ENCODE assay signal across 26 cellular contexts in the genomic region with DNA sequence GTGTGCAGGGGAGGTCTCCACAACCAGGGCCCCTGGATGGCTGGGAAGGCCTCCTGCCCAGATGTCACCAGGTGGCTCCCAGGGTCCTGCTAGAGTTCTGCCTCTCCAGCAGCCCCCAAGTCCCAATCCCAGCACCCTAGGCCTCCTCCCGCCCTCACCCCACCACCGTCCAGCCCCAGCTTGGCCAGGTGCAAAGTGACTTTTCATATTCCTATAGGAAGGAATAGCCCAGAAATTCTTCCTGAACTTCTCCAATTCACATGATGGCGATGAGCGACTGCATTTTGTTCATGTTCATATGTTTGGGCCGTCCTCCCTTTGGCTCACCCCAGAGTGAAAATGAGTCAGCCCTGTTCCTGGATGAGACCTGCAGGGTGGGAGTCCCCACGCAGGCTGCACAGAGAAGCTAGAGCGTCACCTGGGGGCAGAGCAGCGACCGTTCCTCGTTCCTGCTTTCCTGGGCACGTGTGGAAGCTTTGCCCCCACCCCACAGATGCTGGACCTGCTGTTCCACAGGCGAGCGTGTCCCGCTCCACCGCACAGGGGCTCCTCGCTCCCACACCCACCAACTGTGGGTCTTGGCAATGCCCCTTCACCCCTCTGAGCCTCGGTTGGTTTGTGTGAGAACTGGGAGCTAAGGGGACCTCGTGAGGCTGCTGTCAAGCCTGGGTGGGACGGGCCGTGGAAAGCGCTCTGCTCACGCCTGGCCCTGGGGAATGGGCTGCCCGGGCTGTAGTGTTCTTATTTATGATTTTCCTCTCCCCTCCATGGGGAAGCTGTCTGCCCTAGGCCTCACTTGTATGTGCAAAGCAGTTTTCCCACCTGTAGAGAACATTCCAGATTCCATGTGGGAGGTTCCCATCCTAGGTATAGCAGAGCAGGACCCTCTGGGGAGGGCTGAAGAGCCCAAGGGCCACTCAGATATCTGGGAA. TPM values are rescaled to one million over a fixed set of nuclear protein-coding genes. Genes with fewer than 3 reads are reported as not detected.
A peak's percentile ranks its signal among the peaks of the same experiment; 100 is the strongest.
DNase-seq lines count a peak whose midpoint lies in the region; ATAC-seq, FAIRE-seq and TF ChIP-seq lines count a peak whose summit lies in the region.
"Had no signal": no experiment of that assay in that cellular context is flagged by ENCODE, and none has a peak within 500 bp of the region (broad histone marks: within the 10 kb centered on the region; RNA-seq: fewer than 3 reads in every experiment).

No MANE protein-coding gene starts in this region.

- no peak overlapping the region for H3K27ac Mint-ChIP-seq in glutamatergic neuron (ENCODE audit: unreplicated experiment)
- H3K27ac Mint-ChIP-seq: activated CD8-positive, alpha-beta T cell treated with anti-CD3 and anti-CD28 coated beads, Interleukin-2, amount 10 ng/mL, durations not matched to agents 7 days and 5 days had no signal

- no peak for FAIRE-seq in HepG2 (lab: Jason Lieb, UNC)
- FAIRE-seq in D721Med (lab: Jason Lieb, UNC), result no peak

- no peaks in the 10 kb centered on the region for H3K4me1 ChIP-seq in right lobe of liver
- peaks cover 21% of the 10 kb centered on the region for H3K4me1 ChIP-seq in HepG2 (ENCODE audit: insufficient read depth, low read length)
- H3K4me1 ChIP-seq in mucosa of descending colon (ENCODE audit: low read depth), result no peaks in the 10 kb centered on the region
- H3K4me1 ChIP-seq: Caco-2 had no signal

- no TSS peak for BruUV-seq in HepG2 (replicated peaks; lab: Mats Ljungman, UMichigan)

- H3K4me3 ChIP-seq in right lobe of liver, result no peak overlapping the region
- H3K4me3 ChIP-seq in HepG2 (replicated peaks in 1 of 3; ENCODE audit: insufficient read depth in 1 of 3, low read depth in 2 of 3, low read length in 3 of 3), result peak overlapping the region in 1 of 3 experiments; percentile 43; a peak in 1 of 6 replicates
- H3K4me3 ChIP-seq in mucosa of descending colon, result no peak overlapping the region
- H3K4me3 ChIP-seq: BLaER1, esophagus squamous epithelium, gastroesophageal sphincter, vagina had no signal

- H3K36me3 ChIP-seq in right lobe of liver (peaks cover 0 to 14% (median 8%) of the 10 kb centered on the region in 4 donors), HepG2 (replicated peaks in 1 of 2; ENCODE audit: control insufficient read depth in 1 of 2, insufficient read depth in 2 of 2, low read length in 2 of 2) (peaks cover 11 to 26% of the 10 kb centered on the region in 2 experiments), mucosa of descending colon (ENCODE audit: low read depth) (no peaks in the 10 kb centered on the region)

- no peak for TF ChIP-seq RAD21 in HepG2 (CRISPR knock-in tag; IDR thresholded peaks at IDR 0.05)

- H3K4me3 Mint-ChIP-seq in glutamatergic neuron (ENCODE audit: unreplicated experiment), result no peak overlapping the region
- H3K4me3 Mint-ChIP-seq: activated CD8-positive, alpha-beta T cell treated with anti-CD3 and anti-CD28 coated beads, Interleukin-2, amount 10 ng/mL, durations not matched to agents 7 days and 5 days had no signal

- ATAC-seq in right lobe of liver, result no peak
- no peak; the same call in 2 of the 3 replicates for ATAC-seq in HepG2
- no peak for ATAC-seq in mucosa of descending colon
- ATAC-seq: activated CD8-positive, alpha-beta T cell treated with anti-CD3 and anti-CD28 coated beads, Interleukin-2, amount 10 ng/mL, durations not matched to agents 7 days and 5 days; activated naive CD4-positive, alpha-beta T cell treated with anti-CD3 and anti-CD28 coated beads, Interleukin-2, amount 50 U/mL, for 72 hours; gastroesophageal sphincter had no signal

- peaks cover 2% of the 10 kb centered on the region for H3K4me1 Mint-ChIP-seq in glutamatergic neuron (ENCODE audit: low read depth, unreplicated experiment)

- H3K27ac ChIP-seq in right lobe of liver, result no peak overlapping the region
- H3K27ac ChIP-seq in HepG2 (ENCODE audit: extremely low read length, insufficient read depth, low read length), result no peak overlapping the region
- H3K27ac ChIP-seq: BLaER1, esophagus squamous epithelium, gastroesophageal sphincter, neutrophil, RWPE1, vagina had no signal

- peaks cover 5% of the 10 kb centered on the region for H3K9me3 Mint-ChIP-seq in glutamatergic neuron (ENCODE audit: unreplicated experiment)

- TF ChIP-seq CTCF in right lobe of liver (IDR thresholded peaks at IDR 0.05) (no peak), HepG2 (CRISPR knock-in tag; IDR thresholded peaks at IDR 0.05) (no peak), mucosa of descending colon (IDR thresholded peaks at IDR 0.05) (no peak), D721Med (IDR thresholded peaks at IDR 0.05; ENCODE audit: insufficient read depth, missing control alignments) (no peak), glutamatergic neuron (IDR thresholded peaks at IDR 0.05; ENCODE audit: partially characterized antibody, unreplicated experiment) (no peak)

- 88% methylated on average over 8 of the region's 23 CpGs for WGBS in right lobe of liver (ENCODE audit: insufficient coverage, low coverage, low lambda C conversion rate, missing lambda C conversion rate)
- WGBS in HepG2 (ENCODE audit: low lambda C conversion rate), result 64% methylated on average over 18 of the region's 23 CpGs

- H3K27me3 ChIP-seq in right lobe of liver (no peaks in the 10 kb centered on the region), HepG2 (ENCODE audit: control insufficient read depth in 1 of 2, insufficient read depth in 2 of 2, low read length in 2 of 2) (peaks cover 3 to 13% of the 10 kb centered on the region in 2 experiments; a peak in 3 of 5 replicates)
- H3K27me3 ChIP-seq: BLaER1, esophagus squamous epithelium, gastroesophageal sphincter, vagina had no signal

- in situ Hi-C loops in HepG2 (cut with HindIII; ENCODE audit: extremely low pct_ligation_motif_present, low pct_unique_long_range_greater_than_20kb), result no loop called here

- CTCF ChIA-PET in HepG2 (lab: Yijun Ruan, JAX; ENCODE audit: low intra/inter-chr PET ratio, low total read pairs), result no interaction called here

- H3K9me3 ChIP-seq in right lobe of liver (no peaks in the 10 kb centered on the region), HepG2 (ENCODE audit: low read length) (no peaks in the 10 kb centered on the region), mucosa of descending colon (peaks cover 6% of the 10 kb centered on the region)
- H3K9me3 ChIP-seq: esophagus squamous epithelium, neutrophil, vagina had no signal

- H3K4me2 ChIP-seq in HepG2 (ENCODE audit: low read depth, low read length), result no peak overlapping the region
- H3K4me2 ChIP-seq: BLaER1 had no signal

- TF ChIP-seq EP300 in HepG2 (IDR thresholded peaks at IDR 0.05; ENCODE audit: low read depth in 2 of 2, low read length in 2 of 2), result no peak
- no peak for TF ChIP-seq EP300 in HepG2 (CRISPR knock-in tag; IDR thresholded peaks at IDR 0.05; ENCODE audit: borderline replicate concordance)

- no peak overlapping the region for H3K9ac ChIP-seq in HepG2 (ENCODE audit: insufficient read depth, low read depth, low read length)
- H3K9ac ChIP-seq: BLaER1 had no signal

- no peaks in the 10 kb centered on the region for H3K79me2 ChIP-seq in HepG2 (ENCODE audit: insufficient read depth, low read length)

- H4K20me1 ChIP-seq in HepG2 (ENCODE audit: insufficient read depth, low read length), result peaks cover 12% of the 10 kb centered on the region

- peaks cover 15% of the 10 kb centered on the region for H3K36me3 Mint-ChIP-seq in glutamatergic neuron (ENCODE audit: unreplicated experiment)

- POLR2A ChIA-PET in HepG2 (lab: Yijun Ruan, JAX), result no interaction called here

- no peak for TF ChIP-seq POLR2A in right lobe of liver (IDR thresholded peaks at IDR 0.05)
- no peak for TF ChIP-seq POLR2A in HepG2 (IDR thresholded peaks at IDR 0.05; ENCODE audit: insufficient read depth in 1 of 2, low read depth in 2 of 2, low read length in 2 of 2)

- H2AFZ ChIP-seq in HepG2 (ENCODE audit: low read length), result no peak overlapping the region

- H3K27me3 Mint-ChIP-seq in glutamatergic neuron (ENCODE audit: unreplicated experiment), result peaks cover 6% of the 10 kb centered on the region

- intact Hi-C loops in right lobe of liver (cut with DNase I), result no loop called here
- intact Hi-C loops in HepG2 (cut with micrococcal nuclease; ENCODE audit: unreplicated experiment), result no loop called here
- intact Hi-C loops in mucosa of descending colon (cut with DNase I, micrococcal nuclease), result no loop called here

- peak; percentile 13 to 45 (median 36) for DNase-seq in right lobe of liver
- no peak for DNase-seq in HepG2 (ENCODE audit: low spot score)
- DNase-seq in mucosa of descending colon, result peak in 2 of 3 donors; percentile 10 to 34
- DNase-seq in D341Med (ENCODE audit: low spot score), result no peak
- no peak for DNase-seq in D721Med (ENCODE audit: insufficient read length, low spot score)
- DNase-seq in glutamatergic neuron, result no peak
- DNase-seq: activated CD8-positive, alpha-beta T cell treated with anti-CD3 and anti-CD28 coated beads, Interleukin-2, amount 10 ng/mL, durations not matched to agents 7 days and 5 days; activated T-cell treated with anti-CD3 and anti-CD28 coated beads, Interleukin-2, amount 50 U/mL, for 1 hour; effector memory CD4-positive, alpha-beta T cell; esophagus squamous epithelium; GOT3; NCI-H1436 treated with DMSO at 0.1 percent for 48 hours; NCI-H526 treated with DMSO at 0.1 percent for 48 hours; substantia nigra; T-helper 9 cell had no signal

RNA-seq across cellular contexts. Expression of gene MRPS2, which starts 6.9 kb away (rescaled TPM):
- total RNA-seq in right lobe of liver (10 to 100 TPM; 24.7 to 56.8 (median 30.5) TPM), HepG2 (2016; rRNA removed; fragmentation: Illumina TruSeq; extraction: Trizol) (44.4 and 48.6 TPM in 2 replicates), mucosa of descending colon (10 to 100 TPM; 27.3 to 36.0 (median 28.2) TPM), glutamatergic neuron (ENCODE audit: unreplicated experiment) (30.7 TPM)
- 19.9 and 20.2 TPM in 2 replicates for total RNA-seq in HepG2 (2016; cell fraction: cytosol; rRNA removed; fragmentation: Illumina TruSeq; extraction: Trizol; ENCODE audit: low read depth)
- total RNA-seq in HepG2 (2016; cell fraction: insoluble cytoplasmic fraction; rRNA removed; fragmentation: Illumina TruSeq; extraction: Trizol), result 40.6 and 44.3 TPM in 2 replicates
- total RNA-seq in HepG2 (2016; cell fraction: membrane; rRNA removed; fragmentation: Illumina TruSeq; extraction: Trizol), result 30.5 and 35.9 TPM in 2 replicates
- 22.9 and 23.3 TPM in 2 replicates for total RNA-seq in HepG2 (2016; cell fraction: nucleus; rRNA removed; fragmentation: Illumina TruSeq; extraction: Trizol)
- polyA plus RNA-seq in HepG2 (2011; rRNA removed), result 86.7 and 98.3 TPM in 2 replicates
- polyA plus RNA-seq in HepG2 (2011; cell fraction: cytosol; rRNA removed), result 166 and 225 TPM in 2 replicates
- 93.0 and 109 TPM in 2 replicates for polyA plus RNA-seq in HepG2 (2011; cell fraction: nucleus; rRNA removed)
- polyA plus RNA-seq in HepG2 (2012), result 38.2 and 39.9 TPM in 2 replicates
- 37.0 and 38.5 TPM in 2 replicates for polyA plus RNA-seq in HepG2 (2016; cell fraction: cytosol; fragmentation: Illumina TruSeq; extraction: Trizol; ENCODE audit: low read depth)
- polyA plus RNA-seq in HepG2 (2016; cell fraction: insoluble cytoplasmic fraction; fragmentation: Illumina TruSeq; extraction: Trizol; ENCODE audit: low read depth), result 94.0 and 109 TPM in 2 replicates
- 51.5 and 52.2 TPM in 2 replicates for polyA plus RNA-seq in HepG2 (2016; cell fraction: membrane; fragmentation: Illumina TruSeq; extraction: Trizol; ENCODE audit: low read depth)
- polyA plus RNA-seq in HepG2 (2016; cell fraction: nucleus; fragmentation: Illumina TruSeq; extraction: Trizol; ENCODE audit: insufficient read depth, low read depth), result 74.0 and 74.3 TPM in 2 replicates
- polyA minus RNA-seq in HepG2 (2011; rRNA and poly(A)+ RNA removed; ENCODE audit: low replicate concordance), result 204 and 352 TPM in 2 replicates
- polyA minus RNA-seq in HepG2 (2011; cell fraction: cytosol; rRNA and poly(A)+ RNA removed), result 57.7 TPM in 2 replicates
- 16.6 and 19.0 TPM in 2 replicates for polyA minus RNA-seq in HepG2 (2011; cell fraction: nucleus; rRNA and poly(A)+ RNA removed)

RNA-seq across cellular contexts. Expression of gene LCN1, which starts 13.9 kb away (rescaled TPM):
- not detected for total RNA-seq in right lobe of liver
- not detected in 2 replicates for total RNA-seq in HepG2 (2016; rRNA removed; fragmentation: Illumina TruSeq; extraction: Trizol)
- not detected in 2 replicates for total RNA-seq in HepG2 (2016; cell fraction: cytosol; rRNA removed; fragmentation: Illumina TruSeq; extraction: Trizol; ENCODE audit: low read depth)
- total RNA-seq in HepG2 (2016; cell fraction: insoluble cytoplasmic fraction; rRNA removed; fragmentation: Illumina TruSeq; extraction: Trizol), result not detected in 2 replicates
- total RNA-seq in HepG2 (2016; cell fraction: membrane; rRNA removed; fragmentation: Illumina TruSeq; extraction: Trizol), result not detected in 2 replicates
- total RNA-seq in HepG2 (2016; cell fraction: nucleus; rRNA removed; fragmentation: Illumina TruSeq; extraction: Trizol), result not detected in 2 replicates
- polyA plus RNA-seq in HepG2 (2011; rRNA removed), result not detected in 2 replicates
- polyA plus RNA-seq in HepG2 (2011; cell fraction: cytosol; rRNA removed), result 0.09 TPM in 1 of 2 replicates, not detected in the other
- not detected in 2 replicates for polyA plus RNA-seq in HepG2 (2011; cell fraction: nucleus; rRNA removed)
- not detected in 2 replicates for polyA plus RNA-seq in HepG2 (2012)
- not detected in 2 replicates for polyA plus RNA-seq in HepG2 (2016; cell fraction: cytosol; fragmentation: Illumina TruSeq; extraction: Trizol; ENCODE audit: low read depth)
- polyA plus RNA-seq in HepG2 (2016; cell fraction: insoluble cytoplasmic fraction; fragmentation: Illumina TruSeq; extraction: Trizol; ENCODE audit: low read depth), result not detected in 2 replicates
- polyA plus RNA-seq in HepG2 (2016; cell fraction: membrane; fragmentation: Illumina TruSeq; extraction: Trizol; ENCODE audit: low read depth), result not detected in 2 replicates
- not detected in 2 replicates for polyA plus RNA-seq in HepG2 (2016; cell fraction: nucleus; fragmentation: Illumina TruSeq; extraction: Trizol; ENCODE audit: insufficient read depth, low read depth)
- polyA minus RNA-seq in HepG2 (2011; rRNA and poly(A)+ RNA removed; ENCODE audit: low replicate concordance), result not detected in 2 replicates
- polyA minus RNA-seq in HepG2 (2011; cell fraction: cytosol; rRNA and poly(A)+ RNA removed), result not detected in 2 replicates
- not detected in 2 replicates for polyA minus RNA-seq in HepG2 (2011; cell fraction: nucleus; rRNA and poly(A)+ RNA removed)
- not detected for total RNA-seq in mucosa of descending colon
- total RNA-seq in glutamatergic neuron (ENCODE audit: unreplicated experiment), result not detected
- total RNA-seq: activated CD8-positive, alpha-beta T cell treated with anti-CD3 and anti-CD28 coated beads, Interleukin-2, amount 10 ng/mL, durations not matched to agents 7 days and 5 days; activated naive CD4-positive, alpha-beta T cell treated with anti-CD3 and anti-CD28 coated beads, Interleukin-2, amount 50 U/mL, for 72 hours; Caco-2; cerebellum; Daoy; esophagus squamous epithelium; gastroesophageal sphincter; left colon; mononuclear cell; vagina had no signal

RNA-seq across cellular contexts. Expression of gene PPP1R26, which starts 27.8 kb away (rescaled TPM):
- total RNA-seq in right lobe of liver (1 to 10 TPM; 5.1 to 9.0 (median 7.7) TPM), HepG2 (2016; rRNA removed; fragmentation: Illumina TruSeq; extraction: Trizol) (7.1 and 11.6 TPM in 2 replicates), mucosa of descending colon (10 to 100 TPM; 16.4 to 24.5 (median 21.5) TPM), glutamatergic neuron (ENCODE audit: unreplicated experiment) (22.2 TPM)
- 2.2 TPM in 2 replicates for total RNA-seq in HepG2 (2016; cell fraction: cytosol; rRNA removed; fragmentation: Illumina TruSeq; extraction: Trizol; ENCODE audit: low read depth)
- total RNA-seq in HepG2 (2016; cell fraction: insoluble cytoplasmic fraction; rRNA removed; fragmentation: Illumina TruSeq; extraction: Trizol), result 5.6 and 11.2 TPM in 2 replicates
- 3.7 and 4.4 TPM in 2 replicates for total RNA-seq in HepG2 (2016; cell fraction: membrane; rRNA removed; fragmentation: Illumina TruSeq; extraction: Trizol)
- total RNA-seq in HepG2 (2016; cell fraction: nucleus; rRNA removed; fragmentation: Illumina TruSeq; extraction: Trizol), result 11.3 and 13.5 TPM in 2 replicates
- polyA plus RNA-seq in HepG2 (2011; rRNA removed), result 8.6 and 11.9 TPM in 2 replicates
- polyA plus RNA-seq in HepG2 (2011; cell fraction: cytosol; rRNA removed), result 9.5 and 10.6 TPM in 2 replicates
- 33.5 and 35.4 TPM in 2 replicates for polyA plus RNA-seq in HepG2 (2011; cell fraction: nucleus; rRNA removed)
- polyA plus RNA-seq in HepG2 (2012), result 9.5 and 12.9 TPM in 2 replicates
- polyA plus RNA-seq in HepG2 (2016; cell fraction: cytosol; fragmentation: Illumina TruSeq; extraction: Trizol; ENCODE audit: low read depth), result 1.8 and 2.4 TPM in 2 replicates
- polyA plus RNA-seq in HepG2 (2016; cell fraction: insoluble cytoplasmic fraction; fragmentation: Illumina TruSeq; extraction: Trizol; ENCODE audit: low read depth), result 5.1 and 7.5 TPM in 2 replicates
- polyA plus RNA-seq in HepG2 (2016; cell fraction: membrane; fragmentation: Illumina TruSeq; extraction: Trizol; ENCODE audit: low read depth), result 3.0 and 3.1 TPM in 2 replicates
- 19.4 and 20.2 TPM in 2 replicates for polyA plus RNA-seq in HepG2 (2016; cell fraction: nucleus; fragmentation: Illumina TruSeq; extraction: Trizol; ENCODE audit: insufficient read depth, low read depth)
- polyA minus RNA-seq in HepG2 (2011; rRNA and poly(A)+ RNA removed; ENCODE audit: low replicate concordance), result 11.9 and 22.1 TPM in 2 replicates
- 9.1 and 9.9 TPM in 2 replicates for polyA minus RNA-seq in HepG2 (2011; cell fraction: cytosol; rRNA and poly(A)+ RNA removed)
- polyA minus RNA-seq in HepG2 (2011; cell fraction: nucleus; rRNA and poly(A)+ RNA removed), result 9.7 and 9.9 TPM in 2 replicates
- total RNA-seq: activated CD8-positive, alpha-beta T cell treated with anti-CD3 and anti-CD28 coated beads, Interleukin-2, amount 10 ng/mL, durations not matched to agents 7 days and 5 days had no signal

RNA-seq across cellular contexts. Expression of gene OBP2A, which starts 38.6 kb away (rescaled TPM):
- total RNA-seq in right lobe of liver (not detected), HepG2 (2016; rRNA removed; fragmentation: Illumina TruSeq; extraction: Trizol) (not detected in 2 replicates), mucosa of descending colon (not detected), glutamatergic neuron (ENCODE audit: unreplicated experiment) (not detected)
- total RNA-seq in HepG2 (2016; cell fraction: cytosol; rRNA removed; fragmentation: Illumina TruSeq; extraction: Trizol; ENCODE audit: low read depth), result not detected in 2 replicates
- total RNA-seq in HepG2 (2016; cell fraction: insoluble cytoplasmic fraction; rRNA removed; fragmentation: Illumina TruSeq; extraction: Trizol), result not detected in 2 replicates
- not detected in 2 replicates for total RNA-seq in HepG2 (2016; cell fraction: membrane; rRNA removed; fragmentation: Illumina TruSeq; extraction: Trizol)
- not detected in 2 replicates for total RNA-seq in HepG2 (2016; cell fraction: nucleus; rRNA removed; fragmentation: Illumina TruSeq; extraction: Trizol)
- polyA plus RNA-seq in HepG2 (2011; rRNA removed), result 0.20 and 0.32 TPM in 2 replicates
- polyA plus RNA-seq in HepG2 (2011; cell fraction: cytosol; rRNA removed), result 0.34 and 0.50 TPM in 2 replicates
- 0.36 and 0.48 TPM in 2 replicates for polyA plus RNA-seq in HepG2 (2011; cell fraction: nucleus; rRNA removed)
- polyA plus RNA-seq in HepG2 (2012), result not detected in 2 replicates
- polyA plus RNA-seq in HepG2 (2016; cell fraction: cytosol; fragmentation: Illumina TruSeq; extraction: Trizol; ENCODE audit: low read depth), result not detected in 2 replicates
- polyA plus RNA-seq in HepG2 (2016; cell fraction: insoluble cytoplasmic fraction; fragmentation: Illumina TruSeq; extraction: Trizol; ENCODE audit: low read depth), result not detected in 2 replicates
- not detected in 2 replicates for polyA plus RNA-seq in HepG2 (2016; cell fraction: membrane; fragmentation: Illumina TruSeq; extraction: Trizol; ENCODE audit: low read depth)
- polyA plus RNA-seq in HepG2 (2016; cell fraction: nucleus; fragmentation: Illumina TruSeq; extraction: Trizol; ENCODE audit: insufficient read depth, low read depth), result not detected in 2 replicates
- polyA minus RNA-seq in HepG2 (2011; rRNA and poly(A)+ RNA removed; ENCODE audit: low replicate concordance), result not detected in 2 replicates
- polyA minus RNA-seq in HepG2 (2011; cell fraction: cytosol; rRNA and poly(A)+ RNA removed), result not detected in 2 replicates
- polyA minus RNA-seq in HepG2 (2011; cell fraction: nucleus; rRNA and poly(A)+ RNA removed), result not detected in 2 replicates
- total RNA-seq: activated CD8-positive, alpha-beta T cell treated with anti-CD3 and anti-CD28 coated beads, Interleukin-2, amount 10 ng/mL, durations not matched to agents 7 days and 5 days; activated naive CD4-positive, alpha-beta T cell treated with anti-CD3 and anti-CD28 coated beads, Interleukin-2, amount 50 U/mL, for 72 hours; Caco-2; cerebellum; Daoy; esophagus squamous epithelium; gastroesophageal sphincter; left colon; mononuclear cell; vagina had no signal

RNA-seq across cellular contexts. Expression of gene PAEP, which starts 54.2 kb away (rescaled TPM):
- total RNA-seq in right lobe of liver (not detected), HepG2 (2016; rRNA removed; fragmentation: Illumina TruSeq; extraction: Trizol) (0.38 and 0.75 TPM in 2 replicates), mucosa of descending colon (not detected), glutamatergic neuron (ENCODE audit: unreplicated experiment) (not detected)
- 0.26 and 0.71 TPM in 2 replicates for total RNA-seq in HepG2 (2016; cell fraction: cytosol; rRNA removed; fragmentation: Illumina TruSeq; extraction: Trizol; ENCODE audit: low read depth)
- 0.19 and 0.28 TPM in 2 replicates for total RNA-seq in HepG2 (2016; cell fraction: insoluble cytoplasmic fraction; rRNA removed; fragmentation: Illumina TruSeq; extraction: Trizol)
- total RNA-seq in HepG2 (2016; cell fraction: membrane; rRNA removed; fragmentation: Illumina TruSeq; extraction: Trizol), result 0.28 and 0.71 TPM in 2 replicates
- 0.66 TPM in 1 of 2 replicates, not detected in the other for total RNA-seq in HepG2 (2016; cell fraction: nucleus; rRNA removed; fragmentation: Illumina TruSeq; extraction: Trizol)
- 10.8 and 24.4 TPM in 2 replicates for polyA plus RNA-seq in HepG2 (2011; rRNA removed)
- 9.3 and 14.4 TPM in 2 replicates for polyA plus RNA-seq in HepG2 (2011; cell fraction: cytosol; rRNA removed)
- polyA plus RNA-seq in HepG2 (2011; cell fraction: nucleus; rRNA removed), result 21.2 and 32.7 TPM in 2 replicates
- 0.90 and 4.1 TPM in 2 replicates for polyA plus RNA-seq in HepG2 (2012)
- polyA plus RNA-seq in HepG2 (2016; cell fraction: cytosol; fragmentation: Illumina TruSeq; extraction: Trizol; ENCODE audit: low read depth), result 1.0 TPM in 2 replicates
- 0.48 and 0.64 TPM in 2 replicates for polyA plus RNA-seq in HepG2 (2016; cell fraction: insoluble cytoplasmic fraction; fragmentation: Illumina TruSeq; extraction: Trizol; ENCODE audit: low read depth)
- polyA plus RNA-seq in HepG2 (2016; cell fraction: membrane; fragmentation: Illumina TruSeq; extraction: Trizol; ENCODE audit: low read depth), result 0.70 and 0.90 TPM in 2 replicates
- 1.0 and 1.6 TPM in 2 replicates for polyA plus RNA-seq in HepG2 (2016; cell fraction: nucleus; fragmentation: Illumina TruSeq; extraction: Trizol; ENCODE audit: insufficient read depth, low read depth)
- polyA minus RNA-seq in HepG2 (2011; rRNA and poly(A)+ RNA removed; ENCODE audit: low replicate concordance), result 4.8 TPM in 1 of 2 replicates, not detected in the other
- 4.5 TPM in 1 of 2 replicates, not detected in the other for polyA minus RNA-seq in HepG2 (2011; cell fraction: cytosol; rRNA and poly(A)+ RNA removed)
- polyA minus RNA-seq in HepG2 (2011; cell fraction: nucleus; rRNA and poly(A)+ RNA removed), result 2.2 and 4.2 TPM in 2 replicates
- total RNA-seq: activated CD8-positive, alpha-beta T cell treated with anti-CD3 and anti-CD28 coated beads, Interleukin-2, amount 10 ng/mL, durations not matched to agents 7 days and 5 days; activated naive CD4-positive, alpha-beta T cell treated with anti-CD3 and anti-CD28 coated beads, Interleukin-2, amount 50 U/mL, for 72 hours; Caco-2; cerebellum; Daoy; esophagus squamous epithelium; gastroesophageal sphincter; left colon; mononuclear cell; vagina had no signal

Comparison
In these comparisons a context has a peak if more than half of its experiments do, and no peak if none do; other contexts are left out.
1. DNase-seq: peak in right lobe of liver (3 of 3) and mucosa of descending colon (2 of 3); none in HepG2 (single experiment), D341Med (single experiment), D721Med (single experiment) and glutamatergic neuron (single experiment).